In the genomic region with DNA sequence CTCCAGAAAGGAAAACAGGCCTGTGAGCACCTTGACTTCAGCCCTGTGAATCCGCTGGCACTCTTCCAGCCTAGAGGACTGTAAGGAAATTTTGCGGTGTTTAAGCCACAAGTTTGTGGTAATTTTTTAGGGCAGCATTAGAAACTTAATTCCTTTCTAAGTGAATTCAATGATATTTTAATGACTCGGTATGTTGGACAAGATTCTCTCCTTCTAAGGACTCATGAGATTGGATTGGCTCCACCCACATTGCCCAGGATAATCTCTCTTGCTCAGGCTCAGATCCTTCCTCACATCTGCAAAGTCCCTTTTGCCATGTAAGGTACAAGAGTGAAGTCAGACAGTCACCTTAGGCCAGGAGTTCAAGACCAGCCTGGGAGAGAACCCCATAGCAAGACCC, we compare ENCODE assay signal across 24 cellular contexts. TPM values are rescaled to one million over a fixed set of nuclear protein-coding genes. Genes with fewer than 3 reads are reported as not detected.
DNase-seq lines count a peak whose midpoint lies in the region; ATAC-seq, FAIRE-seq and TF ChIP-seq lines count a peak whose summit lies in the region.
"Had no signal": no experiment of that assay in that cellular context is flagged by ENCODE, and none has a peak within 500 bp of the region (broad histone marks: within the 10 kb centered on the region; RNA-seq: fewer than 3 reads in every experiment).

No MANE protein-coding gene starts in this region.

- no peak for FAIRE-seq in astrocyte (lab: Jason Lieb, UNC)

- DNase-seq in EL, result peak; percentile 23
- DNase-seq in M059J (ENCODE audit: low read depth), result peak; percentile 18
- peak; percentile 47 for DNase-seq in astrocyte (ENCODE audit: low read depth)
- peak; percentile 46 for DNase-seq in fibroblast of mammary gland (ENCODE audit: low read depth)
- no peak for DNase-seq in central memory CD4-positive, alpha-beta T cell
- DNase-seq in medulla oblongata (ENCODE audit: extremely low spot score), result no peak
- no peak for DNase-seq in NCI-H2081 treated with DMSO at 0.1 percent for 48 hours (lab: John Stamatoyannopoulos, UW)
- DNase-seq: ACHN; BE2C; CD4-positive, CD25-positive, alpha-beta regulatory T cell; Karpas-422; NCI-H1417; NCI-H187 treated with DMSO at 0.1 percent for 48 hours; NCI-H2227 treated with DMSO at 0.1 percent for 48 hours; NCI-H510A; Peyer's patch; Right ventricle myocardium superior had no signal

- H3K36me3 ChIP-seq in astrocyte (ENCODE audit: insufficient read depth, low read length), result no peaks in the 10 kb centered on the region
- H3K36me3 ChIP-seq: BE2C, HAP-1, Peyer's patch had no signal

- H4K20me1 ChIP-seq in astrocyte (ENCODE audit: insufficient read depth, low read length), result no peaks in the 10 kb centered on the region

- no peak overlapping the region for H3K27ac ChIP-seq in astrocyte (ENCODE audit: low read depth, low read length)
- H3K27ac ChIP-seq: Peyer's patch had no signal

- ATAC-seq in HG03280 (IDR thresholded peaks at IDR 0.05; ENCODE audit: unreplicated experiment), result no peak

- peaks cover 13% of the 10 kb centered on the region for H3K27me3 Mint-ChIP-seq in astrocyte (ENCODE audit: low read depth, unreplicated experiment)

- H3K4me1 ChIP-seq in astrocyte (ENCODE audit: insufficient read depth, low read length), result no peaks in the 10 kb centered on the region
- H3K4me1 ChIP-seq: BE2C, HAP-1, Peyer's patch had no signal

- no peak overlapping the region for H3K4me3 ChIP-seq in astrocyte (ENCODE audit: insufficient read depth, low read depth, low read length)
- H3K4me3 ChIP-seq in fibroblast of mammary gland (ENCODE audit: control insufficient read depth, low read depth, low read length), result no peak overlapping the region
- H3K4me3 ChIP-seq: HAP-1, Peyer's patch had no signal

- H3K9me3 ChIP-seq in astrocyte (ENCODE audit: insufficient read depth, low read depth, low read length), result no peaks in the 10 kb centered on the region
- H3K9me3 ChIP-seq: BE2C, HAP-1, Peyer's patch had no signal

- no peak overlapping the region for H3K4me3 Mint-ChIP-seq in astrocyte (ENCODE audit: unreplicated experiment)
- H3K4me3 Mint-ChIP-seq: IgD-negative memory B cell had no signal

- no peak overlapping the region for H3K9ac ChIP-seq in astrocyte (ENCODE audit: low read length)

- peaks cover 3% of the 10 kb centered on the region for H3K27me3 ChIP-seq in astrocyte (ENCODE audit: insufficient read depth, low read length)
- H3K27me3 ChIP-seq: BE2C, Peyer's patch had no signal

- H3K4me1 Mint-ChIP-seq in astrocyte (ENCODE audit: low read depth, unreplicated experiment), result no peaks in the 10 kb centered on the region
- H3K4me1 Mint-ChIP-seq: CD4-positive, CD25-positive, alpha-beta regulatory T cell had no signal

- TF ChIP-seq CTCF in astrocyte (IDR thresholded peaks at IDR 0.05; ENCODE audit: insufficient read depth, low read depth, low read length) (no peak), fibroblast of mammary gland (conservative IDR thresholded peaks at IDR 0.05; ENCODE audit: control insufficient read depth, insufficient read depth, low read depth, low read length) (no peak)

- peaks cover 3% of the 10 kb centered on the region for H3K9me3 Mint-ChIP-seq in astrocyte (ENCODE audit: unreplicated experiment)
- H3K9me3 Mint-ChIP-seq: IgD-negative memory B cell had no signal

- H3K79me2 ChIP-seq in astrocyte (ENCODE audit: insufficient read depth, low read length), result no peaks in the 10 kb centered on the region

- H2AFZ ChIP-seq in astrocyte (ENCODE audit: low read depth, low read length), result no peak overlapping the region

- H3K36me3 Mint-ChIP-seq in astrocyte (ENCODE audit: low read depth, unreplicated experiment), result no peaks in the 10 kb centered on the region
- H3K36me3 Mint-ChIP-seq: CD4-positive, CD25-positive, alpha-beta regulatory T cell; IgD-negative memory B cell had no signal

- H3K4me2 ChIP-seq in astrocyte (ENCODE audit: low read length), result no peak overlapping the region

- H3K27ac Mint-ChIP-seq in astrocyte (ENCODE audit: unreplicated experiment), result no peak overlapping the region
- H3K27ac Mint-ChIP-seq: CD4-positive, CD25-positive, alpha-beta regulatory T cell; IgD-negative memory B cell had no signal

RNA-seq across cellular contexts. Expression of a gene that starts 4.4 kb away (rescaled TPM):
- not detected in 2 replicates for total RNA-seq in M059J (2014; rRNA removed; shearing (Covaris generic))
- total RNA-seq in astrocyte, result not detected in 2 replicates
- total RNA-seq: CD4-positive, CD25-positive, alpha-beta regulatory T cell; MCF 10A; OCI-LY7; Peyer's patch; Right ventricle myocardium superior; SK-MEL-5; T-helper 1 cell treated with Interleukin-12 subunit alpha and Interleukin-12 subunit beta and Interleukin-4 antibody, amounts not matched to agents 30 ng/mL and 1 ng/mL, for 36 hours had no signal

Comparison
In these comparisons a context has a peak if more than half of its experiments do, and no peak if none do; other contexts are left out.
1. DNase-seq: peak in EL (single experiment), M059J (single experiment), astrocyte (single experiment) and fibroblast of mammary gland (single experiment); none in central memory CD4-positive, alpha-beta T cell (single experiment), medulla oblongata (single experiment) and NCI-H2081 treated with DMSO at 0.1 percent for 48 hours (single experiment).